ENCODE assay signal across 8 cellular contexts in genomic region chr9:93690618-93691017, GRCh38.
"Had no signal": no experiment of that assay in that cellular context is flagged by ENCODE, and none has a peak within 500 bp of the region (broad histone marks: within the 10 kb centered on the region; RNA-seq: fewer than 3 reads in every experiment).

No MANE protein-coding gene starts in this region.

- H3K27ac ChIP-seq: HL-60, KMS-11 had no signal

- DNase-seq: IMR-90, Karpas-422, KBM-7, KG1 had no signal

- ATAC-seq: HepG2 had no signal

- H3K4me2 ChIP-seq: KMS-11 had no signal

- H3K9ac ChIP-seq: KMS-11 had no signal

- FAIRE-seq: HepG2, HTR-8/SVneo had no signal
